ENCODE assay signal across 8 cellular contexts in the genomic region with DNA sequence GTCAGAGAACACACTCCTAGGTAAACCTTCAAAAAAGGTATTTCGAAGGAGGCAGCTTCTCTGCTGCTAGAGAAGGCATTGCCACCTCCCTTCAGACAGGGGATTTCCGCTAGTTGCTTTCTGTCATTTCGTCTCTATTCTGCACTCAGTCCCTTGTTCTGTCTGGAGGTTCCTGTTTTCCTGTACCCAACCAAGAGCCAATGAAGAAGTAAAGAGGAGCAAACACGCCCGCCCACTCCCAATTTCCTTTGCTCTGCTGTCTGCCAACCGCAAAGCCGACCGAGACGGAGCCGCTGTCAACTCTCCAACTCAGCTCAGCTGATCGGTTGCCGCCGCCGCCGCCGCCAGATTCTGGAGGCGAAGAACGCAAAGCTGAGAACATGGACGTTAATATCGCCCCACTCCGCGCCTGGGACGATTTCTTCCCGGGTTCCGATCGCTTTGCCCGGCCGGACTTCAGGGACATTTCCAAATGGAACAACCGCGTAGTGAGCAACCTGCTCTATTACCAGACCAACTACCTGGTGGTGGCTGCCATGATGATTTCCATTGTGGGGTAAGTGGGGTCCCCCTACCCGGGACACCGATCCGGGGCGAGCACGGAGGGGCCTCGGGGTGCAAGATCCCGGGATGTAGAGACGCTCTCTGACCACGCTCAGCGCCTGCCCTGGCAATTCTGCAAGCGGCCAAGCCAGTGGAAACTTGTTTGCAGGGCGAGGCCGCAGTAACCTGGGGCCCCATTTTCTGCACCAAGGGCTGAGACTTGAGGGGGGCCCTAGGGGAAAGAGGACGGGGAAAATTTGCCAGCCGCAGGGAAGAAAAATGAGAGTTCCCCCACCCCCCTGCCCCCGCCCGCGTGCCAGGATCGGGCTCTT. TPM values are rescaled to one million over a fixed set of nuclear protein-coding genes. Genes with fewer than 3 reads are reported as not detected.
DNase-seq lines count a peak whose midpoint lies in the region; ATAC-seq and TF ChIP-seq lines count a peak whose summit lies in the region.

A gene with protein sequence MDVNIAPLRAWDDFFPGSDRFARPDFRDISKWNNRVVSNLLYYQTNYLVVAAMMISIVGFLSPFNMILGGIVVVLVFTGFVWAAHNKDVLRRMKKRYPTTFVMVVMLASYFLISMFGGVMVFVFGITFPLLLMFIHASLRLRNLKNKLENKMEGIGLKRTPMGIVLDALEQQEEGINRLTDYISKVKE (plus strand): TSS at position 270 of the 875 bp plus-strand sequence. CDS start 111 bp downstream, at position 381.

- H3K79me2 ChIP-seq in osteoblast (ENCODE audit: insufficient read depth, low read length) = peaks cover 44% of the 10 kb centered on the region

- H3K36me3 ChIP-seq in HEK293 (ENCODE audit: control insufficient read depth in 2 of 2, insufficient read depth in 1 of 2, low read length in 2 of 2) (peaks cover 0 to 4% of the 10 kb centered on the region in 2 experiments; a peak in 1 of 3 replicates), osteoblast (ENCODE audit: insufficient read depth, low read length) (peaks cover 4% of the 10 kb centered on the region), thoracic aorta (no peaks in the 10 kb centered on the region)

- POLR2A ChIA-PET in HEK293 (lab: Yijun Ruan, JAX) = interaction anchor here (0.5 to 1.6 kb wide), 3 partner anchors 10 to 71 kb away, joined by 3 to 5 read pairs (median 3); a partner anchor contains a TSS

- no peak for TF ChIP-seq CTCF in HEK293 (tag by site-specific recombination; IDR thresholded peaks at IDR 0.05)
- TF ChIP-seq CTCF in osteoblast (IDR thresholded peaks at IDR 0.05; ENCODE audit: extremely low read depth, low read depth, low read length) = no peak
- TF ChIP-seq CTCF in thoracic aorta (IDR thresholded peaks at IDR 0.05) = no peak

- DNase-seq in GM03348 (ENCODE audit: low spot score) = peak; percentile 73
- DNase-seq in NAMALWA (ENCODE audit: low spot score) = peak; percentile 91
- peak; percentile 99 for DNase-seq in SKM-1 (lab: John Stamatoyannopoulos, UW; ENCODE audit: unreplicated experiment)
- DNase-seq in activated naive CD4-positive, alpha-beta T cell treated with anti-CD3 and anti-CD28 coated beads, Interleukin-2, amount 50 U/mL, for 72 hours (ENCODE audit: low spot score in 2 of 2) = peak; percentile 86 to 89
- DNase-seq in glomerular visceral epithelial cell (ENCODE audit: extremely low spot score) = peak; percentile 91
- DNase-seq in osteoblast (ENCODE audit: insufficient read length, low spot score, missing footprints) = peak; percentile 58
- peak; percentile 84 for DNase-seq in thoracic aorta (ENCODE audit: low spot score)

- peaks cover 18% of the 10 kb centered on the region for H4K20me1 ChIP-seq in osteoblast (ENCODE audit: insufficient read depth, low read length)

- H3K4me1 ChIP-seq in HEK293 (ENCODE audit: control insufficient read depth, insufficient read depth, low read length) = peaks cover 7% of the 10 kb centered on the region
- H3K4me1 ChIP-seq in osteoblast (ENCODE audit: insufficient read depth, low read length) = peaks cover 73% of the 10 kb centered on the region
- H3K4me1 ChIP-seq in thoracic aorta (ENCODE audit: control insufficient read depth in 1 of 2, low read depth in 2 of 2) = peaks cover 48 to 62% of the 10 kb centered on the region in 2 donors

- H3K36me3 Mint-ChIP-seq in activated naive CD4-positive, alpha-beta T cell treated with anti-CD3 and anti-CD28 coated beads, Interleukin-2, amount 50 U/mL, for 72 hours = peaks cover 24 to 35% of the 10 kb centered on the region in 2 donors

- H3K4me3 ChIP-seq in HEK293 (ENCODE audit: low read depth, low read length) = peak within 1 kb of the TSS; percentile 91
- H3K4me3 ChIP-seq in osteoblast (ENCODE audit: insufficient read depth, low read length) = peak within 1 kb of the TSS; percentile 94
- H3K4me3 ChIP-seq in thoracic aorta = peak within 1 kb of the TSS; percentile 96

- H3K9me3 ChIP-seq in HEK293 (ENCODE audit: control insufficient read depth, insufficient read depth, low read depth, low read length) (no peaks in the 10 kb centered on the region), osteoblast (ENCODE audit: low read depth, low read length) (no peaks in the 10 kb centered on the region), thoracic aorta (no peaks in the 10 kb centered on the region)

- H3K27ac ChIP-seq in HEK293 (ENCODE audit: extremely low read depth, low read depth, low read length) = peak within 1 kb of the TSS; percentile 79
- H3K27ac ChIP-seq in osteoblast (ENCODE audit: low read depth, low read length) = peak within 1 kb of the TSS; percentile 94
- peak within 1 kb of the TSS; percentile 96 to 97 for H3K27ac ChIP-seq in thoracic aorta

- ATAC-seq in activated naive CD4-positive, alpha-beta T cell treated with anti-CD3 and anti-CD28 coated beads, Interleukin-2, amount 50 U/mL, for 72 hours = peak; percentile 47 to 68
- ATAC-seq in thoracic aorta (ENCODE audit: insufficient number of reproducible peaks, low FRiP score, low read depth) = peak; percentile 46

- H3K27ac Mint-ChIP-seq in activated naive CD4-positive, alpha-beta T cell treated with anti-CD3 and anti-CD28 coated beads, Interleukin-2, amount 50 U/mL, for 72 hours = peak within 1 kb of the TSS; percentile 92 to 99

- H3K27me3 ChIP-seq in osteoblast (ENCODE audit: insufficient read depth, low read length) = no peaks in the 10 kb centered on the region
- no peaks in the 10 kb centered on the region for H3K27me3 ChIP-seq in thoracic aorta (replicated peaks; ENCODE audit: insufficient read depth)

- H2AFZ ChIP-seq in osteoblast (ENCODE audit: low read length) = peak within 1 kb of the TSS; percentile 87

- no peaks in the 10 kb centered on the region for H3K9me3 Mint-ChIP-seq in activated naive CD4-positive, alpha-beta T cell treated with anti-CD3 and anti-CD28 coated beads, Interleukin-2, amount 50 U/mL, for 72 hours

- peak within 1 kb of the TSS; percentile 93 for H3K4me2 ChIP-seq in osteoblast (ENCODE audit: insufficient read depth, low read length)

- CTCF ChIA-PET in HEK293 (lab: Yijun Ruan, JAX) = interaction anchor here (1.0 kb wide), 1 partner anchor 36 kb away, joined by 4 read pairs; no protein-coding TSS in a partner anchor

TF ChIP-seq in HEK293, 187 proteins besides CTCF, POLR2A, EP300 and RAD21 (continues in another document):
- TF ChIP-seq ZNF202 (tag by site-specific recombination; IDR thresholded peaks at IDR 0.05; ENCODE audit: borderline replicate concordance) (no peak), KLF9 (tag by site-specific recombination; IDR thresholded peaks at IDR 0.05; ENCODE audit: low read depth) (peak; percentile 7; the same call in 1 of the 2 replicates), ZFP69B (tag by site-specific recombination; IDR thresholded peaks at IDR 0.05) (no peak; the same call in 1 of the 2 replicates), ZNF558 (tag by site-specific recombination; IDR thresholded peaks at IDR 0.05) (0 out of 2 replicates have a peak, but pooled peaks have one; percentile 27), ZNF2 (tag by site-specific recombination; IDR thresholded peaks at IDR 0.05) (0 out of 2 replicates have a peak, but pooled peaks have one; percentile 18), ZNF366 (tag by site-specific recombination; conservative IDR thresholded peaks at IDR 0.05) (peak; percentile 45; the same call in 1 of the 2 replicates), MZF1 (tag by site-specific recombination; IDR thresholded peaks at IDR 0.05; ENCODE audit: borderline replicate concordance) (no peak), KLF1 (tag by site-specific recombination; IDR thresholded peaks at IDR 0.05) (no peak), WT1 (tag by site-specific recombination; IDR thresholded peaks at IDR 0.05) (0 out of 2 replicates have a peak, but pooled peaks have one; percentile 8), ZNF354C (tag by site-specific recombination; IDR thresholded peaks at IDR 0.05; ENCODE audit: borderline replicate concordance, low read depth) (no peak)
- TF ChIP-seq, protein P1, sequence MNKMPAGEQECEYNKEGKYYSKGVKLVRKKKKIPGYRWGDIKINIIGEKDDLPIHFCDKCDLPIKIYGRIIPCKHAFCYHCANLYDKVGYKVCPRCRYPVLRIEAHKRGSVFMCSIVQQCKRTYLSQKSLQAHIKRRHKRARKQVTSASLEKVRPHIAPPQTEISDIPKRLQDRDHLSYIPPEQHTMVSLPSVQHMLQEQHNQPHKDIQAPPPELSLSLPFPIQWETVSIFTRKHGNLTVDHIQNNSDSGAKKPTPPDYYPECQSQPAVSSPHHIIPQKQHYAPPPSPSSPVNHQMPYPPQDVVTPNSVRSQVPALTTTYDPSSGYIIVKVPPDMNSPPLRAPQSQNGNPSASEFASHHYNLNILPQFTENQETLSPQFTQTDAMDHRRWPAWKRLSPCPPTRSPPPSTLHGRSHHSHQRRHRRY (tag by site-specific recombination; IDR thresholded peaks at IDR 0.05) = no peak
- TF ChIP-seq, protein P2, sequence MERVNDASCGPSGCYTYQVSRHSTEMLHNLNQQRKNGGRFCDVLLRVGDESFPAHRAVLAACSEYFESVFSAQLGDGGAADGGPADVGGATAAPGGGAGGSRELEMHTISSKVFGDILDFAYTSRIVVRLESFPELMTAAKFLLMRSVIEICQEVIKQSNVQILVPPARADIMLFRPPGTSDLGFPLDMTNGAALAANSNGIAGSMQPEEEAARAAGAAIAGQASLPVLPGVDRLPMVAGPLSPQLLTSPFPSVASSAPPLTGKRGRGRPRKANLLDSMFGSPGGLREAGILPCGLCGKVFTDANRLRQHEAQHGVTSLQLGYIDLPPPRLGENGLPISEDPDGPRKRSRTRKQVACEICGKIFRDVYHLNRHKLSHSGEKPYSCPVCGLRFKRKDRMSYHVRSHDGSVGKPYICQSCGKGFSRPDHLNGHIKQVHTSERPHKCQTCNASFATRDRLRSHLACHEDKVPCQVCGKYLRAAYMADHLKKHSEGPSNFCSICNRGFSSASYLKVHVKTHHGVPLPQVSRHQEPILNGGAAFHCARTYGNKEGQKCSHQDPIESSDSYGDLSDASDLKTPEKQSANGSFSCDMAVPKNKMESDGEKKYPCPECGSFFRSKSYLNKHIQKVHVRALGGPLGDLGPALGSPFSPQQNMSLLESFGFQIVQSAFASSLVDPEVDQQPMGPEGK (tag by site-specific recombination; IDR thresholded peaks at IDR 0.05) = 0 out of 2 replicates have a peak, but pooled peaks have one; percentile 12

RNA-seq across cellular contexts. Expression of the gene that starts here (rescaled TPM):
- total RNA-seq in activated naive CD4-positive, alpha-beta T cell treated with anti-CD3 and anti-CD28 coated beads, Interleukin-2, amount 50 U/mL, for 72 hours = 100 to 1,000 TPM in 1 of 2 donors, 10 to 100 TPM in 1; 73.5 to 108 TPM
- total RNA-seq in osteoblast (91.2 and 99.9 TPM in 2 replicates), thoracic aorta (100 to 1,000 TPM; 195 to 269 TPM)

Comparison
In these comparisons a context has a peak if more than half of its experiments do, and no peak if none do; other contexts are left out.
1. Peak in every context shown above with its lines: DNase-seq, ATAC-seq, H3K4me3 ChIP-seq and H3K27ac ChIP-seq.